Comparison of ENCODE assay signal across 9 cellular contexts in genomic region chr17:76696763-76697701, GRCh38. TPM values are rescaled to one million over a fixed set of nuclear protein-coding genes. Genes with fewer than 3 reads are reported as not detected.
A peak's percentile ranks its signal among the peaks of the same experiment; 100 is the strongest.
DNase-seq lines count a peak whose midpoint lies in the region; ATAC-seq, FAIRE-seq and TF ChIP-seq lines count a peak whose summit lies in the region.
"Had no signal": no experiment of that assay in that cellular context is flagged by ENCODE, and none has a peak within 500 bp of the region (broad histone marks: within the 10 kb centered on the region; RNA-seq: fewer than 3 reads in every experiment).

No MANE protein-coding gene starts in this region.

- H3K4me2 ChIP-seq in endothelial cell of umbilical vein (ENCODE audit: insufficient read depth, low read length) (peak overlapping the region; percentile 25), parathyroid adenoma (ENCODE audit: low read length) (peak overlapping the region; percentile 60)

- dilution Hi-C loops in endothelial cell of umbilical vein (cut with MboI; ENCODE audit: extremely low pct_ligation_motif_present, low sequenced_read_pairs): no loop called here

- BruUV-seq in endothelial cell of umbilical vein (replicated peaks; lab: Mats Ljungman, UMichigan) (TSS peak; percentile 92), Caco-2 (replicated peaks; lab: Mats Ljungman, UMichigan) (no TSS peak)

- H4K20me1 ChIP-seq in endothelial cell of umbilical vein (replicated peaks; ENCODE audit: control insufficient read depth, extremely low read depth, insufficient read depth, low read length): no peaks in the 10 kb centered on the region

- TF ChIP-seq CTCF in endothelial cell of umbilical vein (IDR thresholded peaks at IDR 0.05; ENCODE audit: extremely low read depth in 1 of 2, insufficient read depth in 1 of 2, low read depth in 1 of 2, low read length in 2 of 2) (no peak), parathyroid adenoma (IDR thresholded peaks at IDR 0.05) (no peak), Caco-2 (IDR thresholded peaks at IDR 0.05; ENCODE audit: insufficient read depth in 1 of 2, low read depth in 1 of 2, low read length in 1 of 2, severe bottlenecking in 1 of 2, unreplicated experiment in 1 of 2) (no peak)

- H3K36me3 Mint-ChIP-seq in Caco-2 (ENCODE audit: insufficient read depth, unreplicated experiment): peaks cover 20% of the 10 kb centered on the region

- no peak overlapping the region for H3K4me3 Mint-ChIP-seq in Caco-2 (ENCODE audit: unreplicated experiment)

- H3K27ac ChIP-seq in endothelial cell of umbilical vein (ENCODE audit: insufficient read depth, low read depth, low read length): peak overlapping the region; percentile 84
- H3K27ac ChIP-seq in parathyroid adenoma: peak overlapping the region; percentile 87
- H3K27ac ChIP-seq: neutrophil had no signal

- DNase-seq in GM12891 (ENCODE audit: insufficient read length, low spot score) (peak; percentile 55), endothelial cell of umbilical vein (ENCODE audit: low read depth, low spot score) (peak; percentile 76), SIG-M5 treated with dmso at 0.1 percent for 504 hours (lab: John Stamatoyannopoulos, UW; ENCODE audit: unreplicated experiment) (no peak), activated gamma-delta T cell (lab: John Stamatoyannopoulos, UW) (no peak), Caco-2 (no peak)

- peak; percentile 79 for FAIRE-seq in GM12891 (lab: Jason Lieb, UNC)
- FAIRE-seq in endothelial cell of umbilical vein (lab: Jason Lieb, UNC): peak; percentile 99

- CTCF ChIA-PET in endothelial cell of umbilical vein (lab: Charles Lee) (interaction anchor here (0.8 to 5.5 kb wide), 7 partner anchors 8 to 73 kb away, joined by 3 to 26 read pairs (median 4); partner anchors contain the start of gene MXRA7), Caco-2 (lab: Charles Lee) (interaction anchor here (0.6 to 1.2 kb wide), 3 partner anchors 11 to 107 kb away, joined by 3 to 8 read pairs (median 3); no protein-coding TSS in a partner anchor)

- H3K36me3 ChIP-seq in endothelial cell of umbilical vein (ENCODE audit: control insufficient read depth in 2 of 2, extremely low read depth in 1 of 2, insufficient read depth in 2 of 2, low read length in 2 of 2) (no peaks in the 10 kb centered on the region), parathyroid adenoma (ENCODE audit: control insufficient read depth, insufficient read depth, low read length) (no peaks in the 10 kb centered on the region), Caco-2 (ENCODE audit: control insufficient read depth, insufficient read depth, low read length) (no peaks in the 10 kb centered on the region)
- H3K36me3 ChIP-seq: neutrophil had no signal

- H2AFZ ChIP-seq in endothelial cell of umbilical vein (ENCODE audit: low read depth, low read length) (no peak overlapping the region), parathyroid adenoma (peak overlapping the region; percentile 51)

- no peak overlapping the region for H3K27ac Mint-ChIP-seq in Caco-2 (ENCODE audit: unreplicated experiment)

- H3K9me3 Mint-ChIP-seq in Caco-2 (ENCODE audit: unreplicated experiment): no peaks in the 10 kb centered on the region

- H3K9me3 ChIP-seq in endothelial cell of umbilical vein (replicated peaks; ENCODE audit: control insufficient read depth, insufficient read depth, low read length) (no peaks in the 10 kb centered on the region), parathyroid adenoma (ENCODE audit: control insufficient read depth, low read length) (no peaks in the 10 kb centered on the region), Caco-2 (no peaks in the 10 kb centered on the region)
- H3K9me3 ChIP-seq: neutrophil had no signal

- TF ChIP-seq POLR2A in GM12891 (IDR thresholded peaks at IDR 0.05; ENCODE audit: low read depth, low read length) (no peak), endothelial cell of umbilical vein (IDR thresholded peaks at IDR 0.05; ENCODE audit: low read depth, low read length) (no peak)

- H3K9ac ChIP-seq in endothelial cell of umbilical vein (replicated peaks; ENCODE audit: extremely low read depth, insufficient read depth, low read length): peak overlapping the region; percentile 17
- no peak overlapping the region for H3K9ac ChIP-seq in parathyroid adenoma

- H3K4me1 ChIP-seq in endothelial cell of umbilical vein (ENCODE audit: control insufficient read depth, extremely low read depth, insufficient read depth, low read length): peaks cover 41% of the 10 kb centered on the region
- peaks cover 63% of the 10 kb centered on the region for H3K4me1 ChIP-seq in parathyroid adenoma
- peaks cover 19% of the 10 kb centered on the region for H3K4me1 ChIP-seq in Caco-2

- peaks cover 31% of the 10 kb centered on the region for H3K4me1 Mint-ChIP-seq in Caco-2 (ENCODE audit: low read depth, unreplicated experiment)

- peaks cover 59% of the 10 kb centered on the region for H3K79me2 ChIP-seq in endothelial cell of umbilical vein (ENCODE audit: control insufficient read depth, insufficient read depth, low read length)
- peaks cover 15% of the 10 kb centered on the region for H3K79me2 ChIP-seq in parathyroid adenoma

- POLR2A ChIA-PET in endothelial cell of umbilical vein (lab: Charles Lee): interaction anchor here (0.9 kb wide), 1 partner anchor 95 kb away, joined by 3 read pairs; no protein-coding TSS in a partner anchor
- POLR2A ChIA-PET in Caco-2 (lab: Charles Lee): interaction anchor here (0.6 kb wide), 1 partner anchor 11 kb away, joined by 3 read pairs; no protein-coding TSS in a partner anchor

- H3K4me3 ChIP-seq in endothelial cell of umbilical vein (replicated peaks in 1 of 3; ENCODE audit: insufficient read depth in 1 of 3, low read depth in 1 of 3, low read length in 3 of 3) (no peak overlapping the region), parathyroid adenoma (ENCODE audit: low read depth, low read length) (peak overlapping the region; percentile 4), Caco-2 (ENCODE audit: low read depth, low read length) (no peak overlapping the region)

- H3K27me3 ChIP-seq in endothelial cell of umbilical vein (ENCODE audit: control insufficient read depth in 2 of 2, insufficient read depth in 2 of 2, low read length in 2 of 2) (no peaks in the 10 kb centered on the region), parathyroid adenoma (ENCODE audit: control insufficient read depth, insufficient read depth, low read length) (no peaks in the 10 kb centered on the region), Caco-2 (replicated peaks; ENCODE audit: control insufficient read depth, insufficient read depth, low read length) (no peaks in the 10 kb centered on the region)
- H3K27me3 ChIP-seq: neutrophil had no signal

- no peaks in the 10 kb centered on the region for H3K27me3 Mint-ChIP-seq in Caco-2 (ENCODE audit: insufficient read depth, unreplicated experiment)

- intact Hi-C loops in endothelial cell of umbilical vein (cut with micrococcal nuclease) (no loop called here), Caco-2 (cut with micrococcal nuclease; ENCODE audit: unreplicated experiment) (no loop called here)

- H3K9me1 ChIP-seq in endothelial cell of umbilical vein (replicated peaks; ENCODE audit: control insufficient read depth, extremely low read depth, insufficient read depth, low read length): no peaks in the 10 kb centered on the region

- ATAC-seq in HG03565 (IDR thresholded peaks at IDR 0.05; ENCODE audit: unreplicated experiment): peak; percentile 43
- ATAC-seq in HG03520 (IDR thresholded peaks at IDR 0.05; ENCODE audit: unreplicated experiment): no peak

RNA-seq across cellular contexts. Expression of gene MXRA7, which starts 13.7 kb away (rescaled TPM):
- 0.42 TPM for polyA plus RNA-seq in GM12891 (2012; ENCODE audit: low read depth, missing spikeins)
- 85.5 and 95.8 TPM in 2 replicates for total RNA-seq in endothelial cell of umbilical vein
- polyA plus RNA-seq in endothelial cell of umbilical vein: 42.0 and 49.5 TPM in 2 replicates
- 61.8 and 71.7 TPM in 2 replicates for polyA plus RNA-seq in endothelial cell of umbilical vein (2011; cell fraction: cytosol; rRNA removed)
- 26.0 and 27.2 TPM in 2 replicates for polyA plus RNA-seq in endothelial cell of umbilical vein (2011; cell fraction: nucleus; rRNA removed)
- polyA plus RNA-seq in endothelial cell of umbilical vein (2012): 110 and 134 TPM in 2 replicates
- polyA minus RNA-seq in endothelial cell of umbilical vein: 57.2 and 57.4 TPM in 2 replicates
- polyA minus RNA-seq in endothelial cell of umbilical vein (2011; cell fraction: cytosol; rRNA and poly(A)+ RNA removed): 8.2 TPM
- 10.1 and 10.8 TPM in 2 replicates for polyA minus RNA-seq in endothelial cell of umbilical vein (2011; cell fraction: nucleus; rRNA and poly(A)+ RNA removed)
- total RNA-seq in Caco-2 (2022): 66.8 and 70.2 TPM in 2 replicates

RNA-seq across cellular contexts. Expression of gene JMJD6, which starts 29.4 kb away (rescaled TPM):
- 23.2 TPM for polyA plus RNA-seq in GM12891 (2012; ENCODE audit: low read depth, missing spikeins)
- total RNA-seq in endothelial cell of umbilical vein (36.6 and 41.6 TPM in 2 replicates), Caco-2 (2022) (37.4 and 48.2 TPM in 2 replicates)
- 18.4 and 19.8 TPM in 2 replicates for polyA plus RNA-seq in endothelial cell of umbilical vein
- 15.0 and 16.0 TPM in 2 replicates for polyA plus RNA-seq in endothelial cell of umbilical vein (2011; cell fraction: cytosol; rRNA removed)
- polyA plus RNA-seq in endothelial cell of umbilical vein (2011; cell fraction: nucleus; rRNA removed): 19.2 and 25.9 TPM in 2 replicates
- polyA plus RNA-seq in endothelial cell of umbilical vein (2012): 35.8 and 40.0 TPM in 2 replicates
- polyA minus RNA-seq in endothelial cell of umbilical vein: 7.2 and 14.3 TPM in 2 replicates
- 16.6 TPM for polyA minus RNA-seq in endothelial cell of umbilical vein (2011; cell fraction: cytosol; rRNA and poly(A)+ RNA removed)
- 7.3 and 13.0 TPM in 2 replicates for polyA minus RNA-seq in endothelial cell of umbilical vein (2011; cell fraction: nucleus; rRNA and poly(A)+ RNA removed)

RNA-seq across cellular contexts. Expression of gene METTL23, which starts 29.6 kb away (rescaled TPM):
- 38.7 TPM for polyA plus RNA-seq in GM12891 (2012; ENCODE audit: low read depth, missing spikeins)
- total RNA-seq in endothelial cell of umbilical vein: 19.5 and 20.0 TPM in 2 replicates
- polyA plus RNA-seq in endothelial cell of umbilical vein: 28.9 and 33.4 TPM in 2 replicates
- 23.8 and 31.3 TPM in 2 replicates for polyA plus RNA-seq in endothelial cell of umbilical vein (2011; cell fraction: cytosol; rRNA removed)
- 26.1 and 28.9 TPM in 2 replicates for polyA plus RNA-seq in endothelial cell of umbilical vein (2011; cell fraction: nucleus; rRNA removed)
- polyA plus RNA-seq in endothelial cell of umbilical vein (2012): 25.7 and 30.1 TPM in 2 replicates
- polyA minus RNA-seq in endothelial cell of umbilical vein: 11.6 and 30.1 TPM in 2 replicates
- polyA minus RNA-seq in endothelial cell of umbilical vein (2011; cell fraction: cytosol; rRNA and poly(A)+ RNA removed): 12.3 TPM
- polyA minus RNA-seq in endothelial cell of umbilical vein (2011; cell fraction: nucleus; rRNA and poly(A)+ RNA removed): 10.6 and 11.6 TPM in 2 replicates
- total RNA-seq in Caco-2 (2022): 37.7 and 38.8 TPM in 2 replicates

RNA-seq across cellular contexts. Expression of gene SRSF2, which starts 40.1 kb away (rescaled TPM):
- polyA plus RNA-seq in GM12891 (2012; ENCODE audit: low read depth, missing spikeins): 245 TPM
- total RNA-seq in endothelial cell of umbilical vein (303 and 307 TPM in 2 replicates), Caco-2 (2022) (349 and 356 TPM in 2 replicates)
- 283 and 380 TPM in 2 replicates for polyA plus RNA-seq in endothelial cell of umbilical vein
- 151 and 197 TPM in 2 replicates for polyA plus RNA-seq in endothelial cell of umbilical vein (2011; cell fraction: cytosol; rRNA removed)
- polyA plus RNA-seq in endothelial cell of umbilical vein (2011; cell fraction: nucleus; rRNA removed): 453 and 593 TPM in 2 replicates
- polyA plus RNA-seq in endothelial cell of umbilical vein (2012): 179 and 283 TPM in 2 replicates
- 190 and 266 TPM in 2 replicates for polyA minus RNA-seq in endothelial cell of umbilical vein
- polyA minus RNA-seq in endothelial cell of umbilical vein (2011; cell fraction: cytosol; rRNA and poly(A)+ RNA removed): 372 TPM
- polyA minus RNA-seq in endothelial cell of umbilical vein (2011; cell fraction: nucleus; rRNA and poly(A)+ RNA removed): 199 and 376 TPM in 2 replicates

RNA-seq across cellular contexts. Expression of gene MFSD11, which starts 40.9 kb away (rescaled TPM):
- polyA plus RNA-seq in GM12891 (2012; ENCODE audit: low read depth, missing spikeins): 10.2 TPM
- total RNA-seq in endothelial cell of umbilical vein: 27.1 and 35.2 TPM in 2 replicates
- 23.5 and 24.7 TPM in 2 replicates for polyA plus RNA-seq in endothelial cell of umbilical vein
- 17.7 and 21.3 TPM in 2 replicates for polyA plus RNA-seq in endothelial cell of umbilical vein (2011; cell fraction: cytosol; rRNA removed)
- polyA plus RNA-seq in endothelial cell of umbilical vein (2011; cell fraction: nucleus; rRNA removed): 33.5 and 34.9 TPM in 2 replicates
- polyA plus RNA-seq in endothelial cell of umbilical vein (2012): 22.1 and 30.1 TPM in 2 replicates
- polyA minus RNA-seq in endothelial cell of umbilical vein: 38.9 and 44.6 TPM in 2 replicates
- 13.7 TPM for polyA minus RNA-seq in endothelial cell of umbilical vein (2011; cell fraction: cytosol; rRNA and poly(A)+ RNA removed)
- polyA minus RNA-seq in endothelial cell of umbilical vein (2011; cell fraction: nucleus; rRNA and poly(A)+ RNA removed): 29.3 and 33.5 TPM in 2 replicates
- total RNA-seq in Caco-2 (2022): 40.4 and 47.5 TPM in 2 replicates

Comparison
In these comparisons a context has a peak if more than half of its experiments do, and no peak if none do; other contexts are left out.
1. DNase-seq: peak in GM12891 (single experiment) and endothelial cell of umbilical vein (single experiment); none in SIG-M5 treated with dmso at 0.1 percent for 504 hours (single experiment), activated gamma-delta T cell (single experiment) and Caco-2 (0 of 2).